In the genomic region with DNA sequence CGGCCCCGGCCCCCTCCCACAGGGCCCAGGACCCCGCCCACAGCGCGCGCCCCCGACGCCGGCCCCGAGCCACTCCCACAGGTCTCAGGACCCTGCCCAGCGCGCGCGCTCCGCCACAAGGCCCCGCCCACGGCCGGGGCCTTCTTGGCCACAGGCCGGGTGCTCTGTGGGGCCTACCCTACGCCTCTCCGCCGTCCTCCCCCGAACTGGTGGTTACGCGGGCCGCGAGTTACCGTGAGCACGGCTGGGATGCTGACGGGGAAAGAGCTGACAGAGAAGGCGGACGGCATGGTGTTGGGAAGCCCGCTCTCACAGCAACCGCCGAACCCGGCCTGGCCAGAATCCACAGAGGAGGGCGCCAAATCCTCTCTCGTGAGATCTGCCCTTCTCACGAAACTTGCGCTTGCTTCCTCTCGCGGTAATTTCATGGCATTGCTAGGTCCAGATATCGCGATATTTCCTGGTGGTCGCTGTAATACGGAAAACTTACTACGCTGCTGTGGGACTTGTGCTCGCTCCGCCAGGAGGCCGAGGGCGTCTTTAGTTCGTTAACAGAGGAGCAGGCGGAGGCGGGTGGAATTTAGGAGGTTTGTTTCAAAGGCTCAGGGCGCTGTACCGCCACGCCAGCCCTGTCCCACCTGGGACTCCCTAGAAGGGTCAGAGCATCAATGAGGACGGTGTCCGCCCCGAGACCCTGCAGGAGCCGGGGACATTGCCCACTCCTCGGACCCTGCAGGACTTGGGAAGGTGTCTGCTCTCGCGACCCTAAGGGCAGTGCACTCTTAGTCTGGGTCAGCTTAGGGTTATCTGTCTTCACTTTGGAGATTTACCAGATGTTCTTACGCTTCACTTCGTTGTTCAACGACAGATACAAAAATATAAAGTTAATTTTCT, we compare ENCODE assay signal across 8 cellular contexts.
DNase-seq lines count a peak whose midpoint lies in the region; ATAC-seq lines count a peak whose summit lies in the region.

A gene (minus strand): TSS at position 351 of the 894 bp plus-strand sequence. CDS start 61 bp downstream, at position 290.

- peak; percentile 95 for DNase-seq in COLO829 (ENCODE audit: low spot score)
- peak; percentile 93 for DNase-seq in NCI-H774 (lab: John Stamatoyannopoulos, UW)
- peak; percentile 90 to 94 for DNase-seq in activated CD4-positive, alpha-beta T cell treated with anti-CD3 and anti-CD28 coated beads, Interleukin-2, amount 50 U/mL, for 24 hours (ENCODE audit: low read depth in 1 of 2, low spot score in 1 of 2)
- peak; percentile 93 for DNase-seq in effector CD8-positive, alpha-beta T cell (lab: John Stamatoyannopoulos, UW)
- DNase-seq in medulla oblongata (ENCODE audit: extremely low spot score) = peak; percentile 98
- DNase-seq in stimulated activated CD8-positive, alpha-beta memory T cell treated with anti-CD3 and anti-CD28 coated beads, Interleukin-4, amount 100 ng/mL, for 24 hours (ENCODE audit: low read depth) = peak; percentile 91

- ATAC-seq in GM19438 (IDR thresholded peaks at IDR 0.05; ENCODE audit: low read depth, unreplicated experiment) (peak; percentile 54), HG03571 (IDR thresholded peaks at IDR 0.05; ENCODE audit: unreplicated experiment) (peak; percentile 57)

Comparison
In these comparisons a context has a peak if more than half of its experiments do, and no peak if none do; other contexts are left out.
1. Peak in every context shown above with its lines: DNase-seq and ATAC-seq.